Comparison of ENCODE assay signal across 14 cellular contexts in the genomic region with DNA sequence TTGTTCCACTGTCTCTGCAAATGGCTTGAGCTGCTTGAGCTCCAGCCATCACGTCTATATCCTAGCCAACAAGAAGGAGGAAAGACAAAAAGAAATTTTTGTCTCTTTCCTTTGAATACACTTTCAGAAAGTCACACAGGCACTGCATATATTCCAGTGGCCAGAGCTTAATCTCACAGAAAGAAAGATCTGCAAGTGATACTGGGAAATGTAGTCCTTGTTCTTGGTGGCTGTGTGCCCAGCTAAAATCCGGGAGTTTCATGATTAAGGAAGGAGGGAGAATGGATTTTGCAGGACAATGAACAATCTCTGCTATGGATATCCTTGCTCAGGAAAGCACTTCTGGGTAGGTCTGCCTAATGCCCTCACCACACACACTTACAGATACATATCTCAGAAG. TPM values are rescaled to one million over a fixed set of nuclear protein-coding genes. Genes with fewer than 3 reads are reported as not detected.
DNase-seq lines count a peak whose midpoint lies in the region; TF ChIP-seq lines count a peak whose summit lies in the region.
"Had no signal": no experiment of that assay in that cellular context is flagged by ENCODE, and none has a peak within 500 bp of the region (broad histone marks: within the 10 kb centered on the region; RNA-seq: fewer than 3 reads in every experiment).

No MANE protein-coding gene starts in this region.

- H2AK5ac ChIP-seq in trophoblast cell (ENCODE audit: low read length), result no peak overlapping the region
- no peak overlapping the region for H2AK5ac ChIP-seq in H9 (ENCODE audit: insufficient read length, low read length)

- peaks cover 7 to 9% (median 8%) of the 10 kb centered on the region in 3 experiments for H3K36me3 Mint-ChIP-seq in H9 (ENCODE audit: insufficient read depth in 1 of 3, low read depth in 3 of 3)
- H3K36me3 Mint-ChIP-seq: CD8-positive, alpha-beta T cell had no signal

- H3K27ac Mint-ChIP-seq in H9, result no peak overlapping the region; a peak in 1 of 7 replicates
- H3K27ac Mint-ChIP-seq: CD8-positive, alpha-beta T cell; T-helper 2 cell treated with Interferon-gamma antibody and Interleukin-4, amounts not matched to agents 5 μg/mL and 100 μg/mL, for 36 hours had no signal

- H3K14ac ChIP-seq in trophoblast cell (ENCODE audit: low read length) (no peak overlapping the region), H9 (ENCODE audit: insufficient read depth, low read length) (no peak overlapping the region)

- peak; percentile 23 for DNase-seq in EL
- DNase-seq in HT1080 (ENCODE audit: low read depth), result peak; percentile 50
- DNase-seq in astrocyte of the hippocampus (ENCODE audit: low read depth, low spot score), result peak; percentile 36
- DNase-seq in fibroblast of the aortic adventitia (ENCODE audit: low read depth), result peak; percentile 37
- no peak for DNase-seq in activated naive CD4-positive, alpha-beta T cell (lab: John Stamatoyannopoulos, UW)
- DNase-seq in trophoblast cell, result no peak
- DNase-seq in NCI-H345 treated with DMSO at 0.1 percent for 48 hours (lab: John Stamatoyannopoulos, UW; ENCODE audit: unreplicated experiment), result no peak
- DNase-seq in H9, result no peak
- DNase-seq: BE2C; CD8-positive, alpha-beta T cell; Kasumi-1; NCI-H510A had no signal

- no peak overlapping the region for H3K4me3 ChIP-seq in fibroblast of the aortic adventitia (ENCODE audit: low read depth, low read length)
- no peak overlapping the region for H3K4me3 ChIP-seq in trophoblast cell (ENCODE audit: low read depth, low read length)
- H3K4me3 ChIP-seq: GM12878 had no signal

- H4K8ac ChIP-seq in trophoblast cell (ENCODE audit: low read depth, low read length) (no peak overlapping the region), H9 (replicated peaks; ENCODE audit: insufficient read length, low read depth, low read length) (no peak overlapping the region)

- H3K79me1 ChIP-seq in trophoblast cell (ENCODE audit: low read length), result peaks cover 8% of the 10 kb centered on the region
- no peaks in the 10 kb centered on the region for H3K79me1 ChIP-seq in H9 (ENCODE audit: insufficient read depth, low read depth, low read length, poor library complexity, severe bottlenecking)

- H3K27me3 Mint-ChIP-seq in H9 (ENCODE audit: low read depth), result no peaks in the 10 kb centered on the region

- H2BK12ac ChIP-seq in trophoblast cell (ENCODE audit: low read length) (no peak overlapping the region), H9 (ENCODE audit: insufficient read length, low read depth, low read length) (no peak overlapping the region)

- TF ChIP-seq CTCF in fibroblast of the aortic adventitia (IDR thresholded peaks at IDR 0.05; ENCODE audit: insufficient read depth, low read length) (no peak), H9 (conservative IDR thresholded peaks at IDR 0.05) (no peak)

- H3K4ac ChIP-seq in trophoblast cell (ENCODE audit: low read depth, low read length) (no peak overlapping the region), H9 (ENCODE audit: low read depth, low read length) (no peak overlapping the region)

- no peak overlapping the region for H3K4me3 Mint-ChIP-seq in H9
- H3K4me3 Mint-ChIP-seq: CD8-positive, alpha-beta T cell; T-helper 2 cell treated with Interferon-gamma antibody and Interleukin-4, amounts not matched to agents 5 μg/mL and 100 μg/mL, for 36 hours had no signal

- H3K27ac ChIP-seq in trophoblast cell (ENCODE audit: low read depth, low read length), result no peak overlapping the region
- H3K27ac ChIP-seq in H9 (ENCODE audit: insufficient read length, low read depth, low read length), result no peak overlapping the region

- H2BK120ac ChIP-seq in trophoblast cell (ENCODE audit: insufficient read depth, low read length, poor library complexity), result no peak overlapping the region
- no peak overlapping the region for H2BK120ac ChIP-seq in H9 (ENCODE audit: low read depth, low read length, poor library complexity, severe bottlenecking)

- H4K12ac ChIP-seq in trophoblast cell (ENCODE audit: low read depth, low read length), result no peak overlapping the region

- WGBS in trophoblast cell (ENCODE audit: extremely low coverage, insufficient coverage, insufficient read length), result no CpG with 5 or more reads among the region's 2 CpGs
- WGBS in H9 (ENCODE audit: extremely low coverage, insufficient read length, low lambda C conversion rate), result no CpG with 5 or more reads among the region's 2 CpGs

- no peak overlapping the region for H2BK15ac ChIP-seq in H9 (ENCODE audit: low read depth, low read length)

- H3K9me3 ChIP-seq in trophoblast cell (ENCODE audit: insufficient read depth, low read depth, low read length) (no peaks in the 10 kb centered on the region), H9 (ENCODE audit: control insufficient read depth, low read depth, low read length) (no peaks in the 10 kb centered on the region)
- H3K9me3 ChIP-seq: BE2C had no signal

- no peak overlapping the region for H3K56ac ChIP-seq in H9 (ENCODE audit: insufficient read length, low read depth, low read length)

- H2AFZ ChIP-seq in trophoblast cell (ENCODE audit: insufficient read depth, low read length, poor library complexity) (no peak overlapping the region), H9 (ENCODE audit: low read length) (no peak overlapping the region)

- no peak overlapping the region for H3K4me2 ChIP-seq in trophoblast cell (ENCODE audit: low read length)
- no peak overlapping the region for H3K4me2 ChIP-seq in H9 (ENCODE audit: insufficient read depth, insufficient read length, low read length)

- peaks cover 8% of the 10 kb centered on the region in 2 experiments for H3K9me3 Mint-ChIP-seq in H9

- H3K27me3 ChIP-seq in trophoblast cell (ENCODE audit: insufficient read depth, low read length) (no peaks in the 10 kb centered on the region), H9 (ENCODE audit: insufficient read depth, low read length) (no peaks in the 10 kb centered on the region)
- H3K27me3 ChIP-seq: BE2C had no signal

- H2BK5ac ChIP-seq in trophoblast cell (ENCODE audit: low read depth, low read length, poor library complexity) (no peak overlapping the region), H9 (ENCODE audit: insufficient read length, low read length) (no peak overlapping the region)

- H3K4me1 Mint-ChIP-seq in H9, result peaks cover 21 to 22% of the 10 kb centered on the region in 2 experiments

- H3K18ac ChIP-seq in trophoblast cell (ENCODE audit: low read length) (no peak overlapping the region), H9 (ENCODE audit: insufficient read length, low read depth, low read length) (no peak overlapping the region)

- H2BK20ac ChIP-seq in H9 (ENCODE audit: low read depth, low read length, poor library complexity, severe bottlenecking), result no peak overlapping the region

- H3K4me1 ChIP-seq in trophoblast cell (ENCODE audit: control insufficient read depth in 1 of 2, insufficient read depth in 2 of 2, low read length in 2 of 2), result peaks cover 11 to 20% of the 10 kb centered on the region in 2 experiments
- H3K4me1 ChIP-seq in H9 (ENCODE audit: insufficient read depth, low read length), result peaks cover 2% of the 10 kb centered on the region
- H3K4me1 ChIP-seq: BE2C had no signal

- H3K23ac ChIP-seq in trophoblast cell (ENCODE audit: low read length) (no peak overlapping the region), H9 (ENCODE audit: insufficient read length, low read depth, low read length) (no peak overlapping the region)

- no peak overlapping the region for H4K5ac ChIP-seq in H9 (ENCODE audit: insufficient read length, low read depth, low read length)

- peaks cover 3% of the 10 kb centered on the region for H3K23me2 ChIP-seq in H9 (ENCODE audit: insufficient read length, low read depth, low read length, poor library complexity, severe bottlenecking)

- H3K79me2 ChIP-seq in trophoblast cell (ENCODE audit: control insufficient read depth, insufficient read depth, low read length, poor library complexity) (no peaks in the 10 kb centered on the region), H9 (ENCODE audit: insufficient read depth, low read length) (no peaks in the 10 kb centered on the region)

- no peaks in the 10 kb centered on the region for H3K36me3 ChIP-seq in trophoblast cell (ENCODE audit: control insufficient read depth in 1 of 2, insufficient read depth in 2 of 2, low read length in 2 of 2)
- H3K36me3 ChIP-seq: BE2C had no signal

- no peak overlapping the region for H4K91ac ChIP-seq in trophoblast cell (ENCODE audit: low read depth, low read length)
- H4K91ac ChIP-seq in H9 (ENCODE audit: insufficient read length, low read depth, low read length), result no peak overlapping the region

- no peak overlapping the region for H3K9ac ChIP-seq in trophoblast cell (ENCODE audit: low read length)
- H3K9ac ChIP-seq in H9 (ENCODE audit: extremely low read depth, insufficient read length, low read length), result no peak overlapping the region

- no peak overlapping the region for H3T11ph ChIP-seq in H9 (ENCODE audit: low read length)

- no peaks in the 10 kb centered on the region for H4K20me1 ChIP-seq in H9 (ENCODE audit: control insufficient read depth, insufficient read depth, insufficient read length)

RNA-seq across cellular contexts. Expression of gene DLG5, which starts 19.5 kb away (rescaled TPM):
- total RNA-seq in HT1080 (2014; rRNA removed; shearing (Covaris generic)), result 22.3 and 28.4 TPM in 2 replicates
- polyA plus RNA-seq in HT1080 (2015; cell fraction: cytosol; rRNA removed), result 19.1 and 21.6 TPM in 2 replicates
- 46.1 and 50.0 TPM in 2 replicates for polyA plus RNA-seq in HT1080 (2015; cell fraction: nucleus; rRNA removed)
- 32.4 and 42.7 TPM in 2 replicates for total RNA-seq in fibroblast of the aortic adventitia (ENCODE audit: low replicate concordance)
- 82.9 and 86.6 TPM in 2 replicates for polyA plus RNA-seq in trophoblast cell (2013)
- 67.2 and 67.4 TPM in 2 replicates for total RNA-seq in H9 (2021)

Comparison
In these comparisons a context has a peak if more than half of its experiments do, and no peak if none do; other contexts are left out.
1. DNase-seq: peak in EL (single experiment), HT1080 (single experiment), astrocyte of the hippocampus (single experiment) and fibroblast of the aortic adventitia (single experiment); none in activated naive CD4-positive, alpha-beta T cell (0 of 4), trophoblast cell (0 of 2), NCI-H345 treated with DMSO at 0.1 percent for 48 hours (single experiment) and H9 (single experiment).